Comparison of ENCODE assay signal across 8 cellular contexts in genomic region chr2:75199428-75200011, GRCh38. TPM values are rescaled to one million over a fixed set of nuclear protein-coding genes. Genes with fewer than 3 reads are reported as not detected.
A peak's percentile ranks its signal among the peaks of the same experiment; 100 is the strongest.
DNase-seq lines count a peak whose midpoint lies in the region; ATAC-seq and TF ChIP-seq lines count a peak whose summit lies in the region.

TSS of gene TACR1 (minus strand) at chr2:75199520. CDS start at chr2:75198934, 586 bp downstream.

- no peaks in the 10 kb centered on the region for H3K4me1 ChIP-seq in BE2C

- peak; percentile 71 for ATAC-seq in GM18873 (IDR thresholded peaks at IDR 0.05; ENCODE audit: low FRiP score, unreplicated experiment)
- ATAC-seq in HG03442 (IDR thresholded peaks at IDR 0.05; ENCODE audit: unreplicated experiment), result peak; percentile 82
- no peak for ATAC-seq in HG03571 (IDR thresholded peaks at IDR 0.05; ENCODE audit: unreplicated experiment)

- H3K27me3 ChIP-seq in BE2C, result peaks cover 35% of the 10 kb centered on the region
- peaks cover 47% of the 10 kb centered on the region for H3K27me3 ChIP-seq in kidney epithelial cell (ENCODE audit: control insufficient read depth, insufficient read depth, low read length)

- H3K36me3 ChIP-seq in BE2C (no peaks in the 10 kb centered on the region), kidney epithelial cell (ENCODE audit: control insufficient read depth, insufficient read depth, low read length) (no peaks in the 10 kb centered on the region)

- peak; percentile 42 for TF ChIP-seq CTCF in BE2C (IDR thresholded peaks at IDR 0.05; ENCODE audit: low read depth, low read length)
- TF ChIP-seq CTCF in kidney epithelial cell (IDR thresholded peaks at IDR 0.05; ENCODE audit: insufficient read depth, low read length, poor library complexity, severe bottlenecking), result peak; percentile 65

- H3K9me3 ChIP-seq in BE2C, result no peaks in the 10 kb centered on the region

- DNase-seq in BE2C (peak; percentile 40), T-helper 9 cell (peak; percentile 26), kidney epithelial cell (ENCODE audit: low read depth) (peak; percentile 7)
- peak; percentile 34 for DNase-seq in central memory CD4-positive, alpha-beta T cell
- peak; percentile 71 for DNase-seq in stimulated activated CD4-positive, alpha-beta T cell treated with anti-CD3 and anti-CD28 coated beads, Interleukin-15, amount 100 ng/mL, for 24 hours

- H3K4me3 ChIP-seq in BE2C (ENCODE audit: low read depth, low read length) (no peak within 1 kb of the TSS), kidney epithelial cell (ENCODE audit: low read depth, low read length) (peak within 1 kb of the TSS; percentile 25)

RNA-seq across cellular contexts. Expression of gene TACR1, which starts in this region (rescaled TPM):
- polyA plus RNA-seq in BE2C (2012; ENCODE audit: insufficient read depth, insufficient read length, low read depth), result not detected
- 0.21 TPM in 1 of 2 replicates, not detected in the other for total RNA-seq in kidney epithelial cell

Comparison
In these comparisons a context has a peak if more than half of its experiments do, and no peak if none do; other contexts are left out.
1. Peak in DNase-seq and H3K4me3 ChIP-seq in kidney epithelial cell; RNA of the gene not detected or under 1 TPM.
2. DNase-seq: peak in every context shown above with its lines; median percentile 71 in stimulated activated CD4-positive, alpha-beta T cell treated with anti-CD3 and anti-CD28 coated beads, Interleukin-15, amount 100 ng/mL, for 24 hours; 40 in BE2C; 34 in central memory CD4-positive, alpha-beta T cell; 26 in T-helper 9 cell; 7 in kidney epithelial cell.